Comparison of ENCODE assay signal across 16 cellular contexts in genomic region chr4:165364452-165365080, GRCh38. TPM values are rescaled to one million over a fixed set of nuclear protein-coding genes. Genes with fewer than 3 reads are reported as not detected.
DNase-seq lines count a peak whose midpoint lies in the region; ATAC-seq, FAIRE-seq and TF ChIP-seq lines count a peak whose summit lies in the region.
"Had no signal": no experiment of that assay in that cellular context is flagged by ENCODE, and none has a peak within 500 bp of the region (broad histone marks: within the 10 kb centered on the region; RNA-seq: fewer than 3 reads in every experiment).

No MANE protein-coding gene starts in this region.

- no peak overlapping the region for H2BK12ac ChIP-seq in H1 (ENCODE audit: low read depth, low read length)

- H4K8ac ChIP-seq in H1 (ENCODE audit: extremely low read depth, insufficient read depth, low read length), result no peak overlapping the region

- no peak overlapping the region for H2BK120ac ChIP-seq in H1 (replicated peaks; ENCODE audit: low read depth, low read length)

- POLR2A ChIA-PET in H1 (lab: Charles Lee; ENCODE audit: partially characterized antibody), result no interaction called here

- 0 out of 2 replicates have a peak overlapping the region, but pooled peaks have one; percentile 16 for H2BK15ac ChIP-seq in H1 (ENCODE audit: low read length)

- no peak overlapping the region for H3K23ac ChIP-seq in H1 (ENCODE audit: insufficient read length)

- H3K9ac ChIP-seq in GM23248 (no peak overlapping the region), H1 (replicated peaks in 1 of 4; ENCODE audit: extremely low read depth in 1 of 4, low read depth in 3 of 4, low read length in 3 of 4) (no peak overlapping the region)

- no peak overlapping the region for H4K5ac ChIP-seq in H1 (ENCODE audit: insufficient read length, low read depth, low read length)

- H3K27ac ChIP-seq in GM23248 (peak overlapping the region; percentile 22; the same call in 1 of the 2 replicates), H1 (ENCODE audit: low read depth, low read length) (no peak overlapping the region), gastrocnemius medialis (no peak overlapping the region)
- H3K27ac ChIP-seq: cardiac muscle cell, ovary had no signal

- FAIRE-seq in H1 (lab: Jason Lieb, UNC), result no peak
- FAIRE-seq: GM12878 had no signal

- H3K4me2 ChIP-seq in GM23248 (ENCODE audit: unreplicated experiment) (no peak overlapping the region), H1 (ENCODE audit: insufficient read depth in 1 of 2, low read depth in 2 of 2, low read length in 2 of 2) (no peak overlapping the region)

- H3K79me1 ChIP-seq in H1 (ENCODE audit: low read depth, low read length), result no peaks in the 10 kb centered on the region

- H3K4me1 ChIP-seq in GM23248 (ENCODE audit: insufficient read depth) (peaks cover 27% of the 10 kb centered on the region), H1 (replicated peaks in 1 of 4; ENCODE audit: control insufficient read depth in 3 of 4, insufficient read depth in 4 of 4, low read length in 3 of 4) (peaks cover 0 to 6% (median 2%) of the 10 kb centered on the region in 4 experiments; a peak in 2 of 7 replicates), mucosa of descending colon (ENCODE audit: low read depth) (peaks cover 6% of the 10 kb centered on the region), gastrocnemius medialis (no peaks in the 10 kb centered on the region)

- no peak overlapping the region for H3K56ac ChIP-seq in H1 (replicated peaks; ENCODE audit: insufficient read length, low read depth, low read length)

- H3K4ac ChIP-seq in H1 (replicated peaks; ENCODE audit: insufficient read length, low read depth, low read length), result no peak overlapping the region

- H3K27me3 ChIP-seq in GM23248 (replicated peaks; ENCODE audit: insufficient read depth) (no peaks in the 10 kb centered on the region), H1 (replicated peaks in 1 of 4; ENCODE audit: control insufficient read depth in 3 of 4, extremely low read depth in 1 of 4, insufficient read depth in 3 of 4, low read length in 3 of 4) (no peaks in the 10 kb centered on the region), gastrocnemius medialis (no peaks in the 10 kb centered on the region)
- H3K27me3 ChIP-seq: cardiac muscle cell, ovary had no signal

- intact Hi-C loops in mucosa of descending colon (cut with DNase I, micrococcal nuclease), result no loop called here
- intact Hi-C loops in gastrocnemius medialis (cut with DNase I; ENCODE audit: low total_unique reads), result no loop called here

- H2BK20ac ChIP-seq in H1 (ENCODE audit: low read length), result no peak overlapping the region; the same call in 1 of the 2 replicates

- 46 to 49% methylated on average over 2 of the region's 2 CpGs for WGBS in GM23248 (ENCODE audit: low coverage in 1 of 2, low lambda C conversion rate in 2 of 2, missing lambda C conversion rate in 2 of 2), 2 experiments
- WGBS in H1 (ENCODE audit: extremely low coverage in 1 of 2, insufficient coverage in 1 of 2, insufficient read length in 1 of 2, insufficient replicate concordance in 2 of 2, low coverage in 1 of 2, low lambda C conversion rate in 2 of 2, missing lambda C conversion rate in 1 of 2), 2 experiments, result 74% methylated on average over 2 of the region's 2 CpGs; no CpG with 5 or more reads in 1 of the 2 experiments

- H2AFZ ChIP-seq in GM23248 (peak overlapping the region; percentile 26; the same call in 1 of the 2 replicates), H1 (ENCODE audit: low read length) (peak overlapping the region; percentile 84; the same call in 1 of the 2 replicates)

- H3K4me3 ChIP-seq in GM23248, result no peak overlapping the region
- no peak overlapping the region for H3K4me3 ChIP-seq in H1 (ENCODE audit: extremely low read depth in 1 of 4, insufficient read depth in 2 of 4, low read depth in 3 of 4, low read length in 4 of 4)
- H3K4me3 ChIP-seq in mucosa of descending colon, result no peak overlapping the region
- no peak overlapping the region for H3K4me3 ChIP-seq in gastrocnemius medialis
- H3K4me3 ChIP-seq: cardiac muscle cell, GM12878, ovary had no signal

- peaks cover 27% of the 10 kb centered on the region for H3F3A ChIP-seq in GM23248 (ENCODE audit: insufficient read depth)

- TF ChIP-seq CTCF in H1 (IDR thresholded peaks at IDR 0.05; ENCODE audit: control extremely low read depth in 1 of 3, insufficient read depth in 1 of 3, low read depth in 1 of 3, low read length in 3 of 3) (no peak), mucosa of descending colon (IDR thresholded peaks at IDR 0.05) (no peak), gastrocnemius medialis (IDR thresholded peaks at IDR 0.05 in 4 of 5, conservative IDR thresholded peaks at IDR 0.05 in 1 of 5) (no peak)

- H3K9me2 ChIP-seq in GM23248 (ENCODE audit: insufficient read depth), result no peaks in the 10 kb centered on the region

- no peak for TF ChIP-seq POLR2A in H1 (IDR thresholded peaks at IDR 0.05; ENCODE audit: control extremely low read depth in 1 of 2, low read depth in 2 of 2, low read length in 2 of 2)
- TF ChIP-seq POLR2A in gastrocnemius medialis (IDR thresholded peaks at IDR 0.05), result no peak

- H2AK5ac ChIP-seq in H1 (ENCODE audit: low read depth, low read length), result no peak overlapping the region

- no peaks in the 10 kb centered on the region for H4K20me1 ChIP-seq in GM23248 (ENCODE audit: insufficient read depth)
- no peaks in the 10 kb centered on the region for H4K20me1 ChIP-seq in H1 (replicated peaks in 1 of 2; ENCODE audit: control insufficient read depth in 1 of 2, insufficient read depth in 2 of 2, low read length in 2 of 2)

- H3K23me2 ChIP-seq in H1 (ENCODE audit: low read depth, low read length), result peaks cover 3% of the 10 kb centered on the region; the same call in 1 of the 2 replicates

- H3K36me3 ChIP-seq in GM23248 (ENCODE audit: low read depth) (no peaks in the 10 kb centered on the region), H1 (ENCODE audit: control insufficient read depth in 2 of 4, insufficient read depth in 4 of 4, low read length in 3 of 4) (no peaks in the 10 kb centered on the region), mucosa of descending colon (ENCODE audit: low read depth) (no peaks in the 10 kb centered on the region), gastrocnemius medialis (no peaks in the 10 kb centered on the region)
- H3K36me3 ChIP-seq: cardiac muscle cell, ovary had no signal

- H3K9me3 ChIP-seq in GM23248 (ENCODE audit: low read depth), result no peaks in the 10 kb centered on the region
- no peaks in the 10 kb centered on the region for H3K9me3 ChIP-seq in H1 (ENCODE audit: insufficient read depth in 2 of 2, low read depth in 1 of 2, low read length in 1 of 2)
- no peaks in the 10 kb centered on the region for H3K9me3 ChIP-seq in mucosa of descending colon
- no peaks in the 10 kb centered on the region for H3K9me3 ChIP-seq in gastrocnemius medialis
- H3K9me3 ChIP-seq: ovary had no signal

- H3K18ac ChIP-seq in H1 (ENCODE audit: extremely low read depth, low read length), result no peak overlapping the region

- TF ChIP-seq RAD21 in H1 (IDR thresholded peaks at IDR 0.05 in 1 of 2, conservative IDR thresholded peaks at IDR 0.05 in 1 of 2; ENCODE audit: low read depth in 2 of 2, low read length in 2 of 2), result no peak

- 0 out of 2 replicates have a peak overlapping the region, but pooled peaks have one; percentile 20 for H2BK5ac ChIP-seq in H1 (ENCODE audit: low read depth, low read length)

- no peak overlapping the region for H3K14ac ChIP-seq in H1 (ENCODE audit: insufficient read length)

- no peak overlapping the region for H4K91ac ChIP-seq in H1 (replicated peaks; ENCODE audit: insufficient read length, low read length)

- in situ Hi-C loops in GM23248 (cut with MboI), result loop anchor here (10.0 kb wide), 1 partner anchor 100 kb away; no protein-coding TSS in a partner anchor
- in situ Hi-C loops in gastrocnemius medialis (cut with MboI; ENCODE audit: low sequenced_read_pairs in 4 of 4), result loop anchor here in 1 of 4 donors (25.0 kb wide), 1 partner anchor 227 kb away; no protein-coding TSS in a partner anchor

- H3K79me2 ChIP-seq in GM23248 (ENCODE audit: insufficient read depth), result no peaks in the 10 kb centered on the region
- no peaks in the 10 kb centered on the region for H3K79me2 ChIP-seq in H1 (ENCODE audit: control insufficient read depth in 1 of 2, insufficient read depth in 2 of 2, low read length in 2 of 2)

- ATAC-seq in mucosa of descending colon, result peak; percentile 98
- ATAC-seq in HG03520 (IDR thresholded peaks at IDR 0.05; ENCODE audit: unreplicated experiment), result no peak
- ATAC-seq in gastrocnemius medialis, result no peak
- ATAC-seq: activated CD8-positive, alpha-beta memory T cell treated with anti-CD3 and anti-CD28 coated beads, Interleukin-2, amount 10 ng/mL, durations not matched to agents 7 days and 5 days; GM12878 had no signal

- TF ChIP-seq EP300 in H1 (IDR thresholded peaks at IDR 0.05; ENCODE audit: borderline replicate concordance in 1 of 2, low read depth in 2 of 2, low read length in 2 of 2), result no peak

- DNase-seq in GM23248, result peak; percentile 70
- DNase-seq in M059J (ENCODE audit: low read depth), result peak; percentile 10
- no peak for DNase-seq in H1 (ENCODE audit: low read depth in 1 of 2, low spot score in 2 of 2)
- peak in 1 of 3 donors; percentile 58 for DNase-seq in mucosa of descending colon
- no peak for DNase-seq in gastrocnemius medialis
- DNase-seq in NCI-H2081 (lab: John Stamatoyannopoulos, UW), result no peak
- DNase-seq: activated CD4-positive, CD25-positive, alpha-beta regulatory T cell; activated CD8-positive, alpha-beta memory T cell treated with anti-CD3 and anti-CD28 coated beads, Interleukin-2, amount 10 ng/mL, durations not matched to agents 7 days and 5 days; effector memory CD4-positive, alpha-beta T cell; MM.1S; ovary; stimulated activated naive CD4-positive, alpha-beta T cell; T-helper 1 cell had no signal

- CTCF ChIA-PET in H1 (lab: Charles Lee; ENCODE audit: partially characterized antibody), result interaction anchor here (1.4 to 3.7 kb wide), 4 partner anchors 9 to 234 kb away, joined by 4 to 21 read pairs (median 16); no protein-coding TSS in a partner anchor

RNA-seq across cellular contexts. Expression of gene CPE, which starts 14.2 kb away (rescaled TPM):
- total RNA-seq in GM23248 (2014; rRNA removed; shearing (Covaris generic)), result 66.9 and 77.9 TPM in 2 replicates
- polyA plus RNA-seq in GM23248 (2016; fragmentation: Nextera tagmentation; extraction: Ambion mirVana) (51.0 and 53.9 TPM in 2 replicates), H1 (2011; rRNA removed) (9.3 and 10.2 TPM in 2 replicates)
- 38.3 and 53.6 TPM in 2 replicates for total RNA-seq in M059J (2014; rRNA removed; shearing (Covaris generic))
- 9.4 and 11.9 TPM in 2 replicates for total RNA-seq in H1 (2021; fragmentation: NEBNext Ultra II Directional; extraction: Animal tissue kit (Norgen Biotek cat#: 25700))
- polyA plus RNA-seq in H1 (2011; cell fraction: cytosol; rRNA removed), result 14.4 TPM
- 7.4 TPM for polyA plus RNA-seq in H1 (2011; cell fraction: nucleus; rRNA removed)
- polyA plus RNA-seq in H1 (2012, experiment 1 of 2), result 15.6 to 21.4 TPM (median 18.7 TPM) in 4 replicates
- polyA plus RNA-seq in H1 (2012, experiment 2 of 2), result 2.8 TPM
- polyA plus RNA-seq in H1 (2013, experiment 1 of 2), result 19.9 TPM
- 21.7 TPM for polyA plus RNA-seq in H1 (2013, experiment 2 of 2)
- 14.9 and 18.8 TPM in 2 replicates for polyA minus RNA-seq in H1 (2011; rRNA and poly(A)+ RNA removed)
- 7.9 TPM for polyA minus RNA-seq in H1 (2011; cell fraction: cytosol; rRNA and poly(A)+ RNA removed)
- polyA minus RNA-seq in H1 (2011; cell fraction: nucleus; rRNA and poly(A)+ RNA removed), result 4.1 TPM
- total RNA-seq in mucosa of descending colon (10 to 100 TPM; 26.3 to 39.9 (median 33.9) TPM), gastrocnemius medialis (10 to 100 TPM; 11.8 to 27.6 (median 17.0) TPM)
- total RNA-seq: activated CD8-positive, alpha-beta memory T cell treated with anti-CD3 and anti-CD28 coated beads, Interleukin-2, amount 10 ng/mL, durations not matched to agents 7 days and 5 days; GM12878 had no signal

RNA-seq across cellular contexts. Expression of gene MSMO1, which starts 37.1 kb away (rescaled TPM):
- total RNA-seq in GM23248 (2014; rRNA removed; shearing (Covaris generic)), result 72.2 and 80.9 TPM in 2 replicates
- polyA plus RNA-seq in GM23248 (2016; fragmentation: Nextera tagmentation; extraction: Ambion mirVana) (70.9 and 72.7 TPM in 2 replicates), H1 (2011; rRNA removed) (50.6 and 79.8 TPM in 2 replicates)
- total RNA-seq in M059J (2014; rRNA removed; shearing (Covaris generic)), result 184 and 200 TPM in 2 replicates
- total RNA-seq in H1 (2021; fragmentation: NEBNext Ultra II Directional; extraction: Animal tissue kit (Norgen Biotek cat#: 25700)), result 105 and 109 TPM in 2 replicates
- polyA plus RNA-seq in H1 (2011; cell fraction: cytosol; rRNA removed), result 73.4 TPM
- polyA plus RNA-seq in H1 (2011; cell fraction: nucleus; rRNA removed), result 25.7 TPM
- 39.1 to 77.9 TPM (median 42.7 TPM) in 4 replicates for polyA plus RNA-seq in H1 (2012, experiment 1 of 2)
- 11.6 TPM for polyA plus RNA-seq in H1 (2012, experiment 2 of 2)
- 238 TPM for polyA plus RNA-seq in H1 (2013, experiment 1 of 2)
- 309 TPM for polyA plus RNA-seq in H1 (2013, experiment 2 of 2)
- 40.2 and 47.0 TPM in 2 replicates for polyA minus RNA-seq in H1 (2011; rRNA and poly(A)+ RNA removed)
- polyA minus RNA-seq in H1 (2011; cell fraction: cytosol; rRNA and poly(A)+ RNA removed), result 51.2 TPM
- 29.2 TPM for polyA minus RNA-seq in H1 (2011; cell fraction: nucleus; rRNA and poly(A)+ RNA removed)
- total RNA-seq in mucosa of descending colon (100 to 1,000 TPM in 2 of 3 donors, 10 to 100 TPM in 1; 41.1 to 123 (median 117) TPM), gastrocnemius medialis (1 to 10 TPM; 3.9 to 7.7 (median 4.1) TPM)

Comparison
In these comparisons a context has a peak if more than half of its experiments do, and no peak if none do; other contexts are left out.
1. DNase-seq: peak in GM23248 (single experiment) and M059J (single experiment); none in H1 (0 of 2), gastrocnemius medialis (0 of 2) and NCI-H2081 (0 of 2).